ENCODE assay signal across 12 cellular contexts in genomic region chr16:89993971-89994370, GRCh38. TPM values are rescaled to one million over a fixed set of nuclear protein-coding genes. Genes with fewer than 3 reads are reported as not detected.
A peak's percentile ranks its signal among the peaks of the same experiment; 100 is the strongest.
DNase-seq lines count a peak whose midpoint lies in the region; ATAC-seq and TF ChIP-seq lines count a peak whose summit lies in the region.
"Had no signal": no experiment of that assay in that cellular context is flagged by ENCODE, and none has a peak within 500 bp of the region (broad histone marks: within the 10 kb centered on the region; RNA-seq: fewer than 3 reads in every experiment).

No MANE protein-coding gene starts in this region.

- 88 to 99% methylated on average over 6 to 7 of the region's 7 CpGs for WGBS in mesodermal cell (ENCODE audit: insufficient coverage in 2 of 2), 2 experiments
- WGBS in thyroid gland, 2 donors: 82 to 83% methylated on average over 7 of the region's 7 CpGs

- peaks cover 75% of the 10 kb centered on the region for H3K36me3 Mint-ChIP-seq in activated naive CD4-positive, alpha-beta T cell treated with anti-CD3 and anti-CD28 coated beads, Interleukin-2, amount 10 ng/mL, durations not matched to agents 7 days and 5 days
- H3K36me3 Mint-ChIP-seq in activated naive CD4-positive, alpha-beta T cell treated with anti-CD3 and anti-CD28 coated beads, Interleukin-2, amount 50 U/mL, for 72 hours: peaks cover 39 to 56% of the 10 kb centered on the region in 2 donors

- DNase-seq in activated naive CD4-positive, alpha-beta T cell treated with anti-CD3 and anti-CD28 coated beads, Interleukin-2, amount 10 ng/mL, durations not matched to agents 7 days and 5 days: no peak
- DNase-seq in activated naive CD4-positive, alpha-beta T cell treated with Interleukin-2 at 50 U/mL for 16 hours: no peak
- DNase-seq in activated naive CD4-positive, alpha-beta T cell treated with anti-CD3 and anti-CD28 coated beads, Interleukin-2, amount 50 U/mL, for 72 hours (ENCODE audit: low spot score in 2 of 2): no peak
- DNase-seq in thyroid gland: no peak
- no peak for DNase-seq in DMS79 (lab: John Stamatoyannopoulos, UW)
- DNase-seq in WERI-Rb-1: no peak
- DNase-seq: activated CD4-positive, alpha-beta T cell treated with anti-CD3 and anti-CD28 coated beads for 48 hours; kidney glomerular epithelial cell; NCI-H524 had no signal

- H3K4me3 ChIP-seq in mesodermal cell (ENCODE audit: extremely low read depth, insufficient read depth, low read length, poor library complexity, severe bottlenecking) (no peak overlapping the region), thyroid gland (replicated peaks in 1 of 3) (no peak overlapping the region), WERI-Rb-1 (ENCODE audit: low read depth, low read length) (no peak overlapping the region)
- H3K4me3 ChIP-seq: vagina had no signal

- peak overlapping the region; percentile 33 for H3K27ac Mint-ChIP-seq in activated naive CD4-positive, alpha-beta T cell treated with anti-CD3 and anti-CD28 coated beads, Interleukin-2, amount 10 ng/mL, durations not matched to agents 7 days and 5 days
- peak overlapping the region; percentile 93 to 98 for H3K27ac Mint-ChIP-seq in activated naive CD4-positive, alpha-beta T cell treated with anti-CD3 and anti-CD28 coated beads, Interleukin-2, amount 50 U/mL, for 72 hours

- intact Hi-C loops in thyroid gland (cut with DNase I): no loop called here

- H3K4me3 Mint-ChIP-seq in activated naive CD4-positive, alpha-beta T cell treated with anti-CD3 and anti-CD28 coated beads, Interleukin-2, amount 10 ng/mL, durations not matched to agents 7 days and 5 days: no peak overlapping the region

- H3K27ac ChIP-seq in mesodermal cell (ENCODE audit: low read depth, low read length, severe bottlenecking): peak overlapping the region; percentile 98
- peak overlapping the region; percentile 61 to 85 (median 67) for H3K27ac ChIP-seq in thyroid gland
- no peak overlapping the region for H3K27ac ChIP-seq in WERI-Rb-1
- H3K27ac ChIP-seq: vagina had no signal

- H3K4me1 Mint-ChIP-seq in activated naive CD4-positive, alpha-beta T cell treated with anti-CD3 and anti-CD28 coated beads, Interleukin-2, amount 10 ng/mL, durations not matched to agents 7 days and 5 days: no peaks in the 10 kb centered on the region

- no peak for TF ChIP-seq CTCF in thyroid gland (IDR thresholded peaks at IDR 0.05)
- TF ChIP-seq CTCF in WERI-Rb-1 (IDR thresholded peaks at IDR 0.05; ENCODE audit: low read depth, low read length): no peak

- no peak for TF ChIP-seq POLR2A in thyroid gland (IDR thresholded peaks at IDR 0.05)

- CTCF ChIA-PET in activated naive CD4-positive, alpha-beta T cell treated with anti-CD3 and anti-CD28 coated beads, Interleukin-2, amount 10 ng/mL, durations not matched to agents 7 days and 5 days (lab: Charles Lee): interaction anchor here (1.0 to 1.5 kb wide), 2 partner anchors 88 to 294 kb away, joined by 3 to 4 read pairs; no protein-coding TSS in a partner anchor

- H3K27me3 Mint-ChIP-seq in activated naive CD4-positive, alpha-beta T cell treated with anti-CD3 and anti-CD28 coated beads, Interleukin-2, amount 10 ng/mL, durations not matched to agents 7 days and 5 days: no peaks in the 10 kb centered on the region

- H3K9me3 ChIP-seq in mesodermal cell (ENCODE audit: control insufficient read depth, low read length) (peaks cover 56% of the 10 kb centered on the region), thyroid gland (no peaks in the 10 kb centered on the region), WERI-Rb-1 (ENCODE audit: severe bottlenecking) (no peaks in the 10 kb centered on the region)
- H3K9me3 ChIP-seq: vagina had no signal

- H3K4me1 ChIP-seq in mesodermal cell (ENCODE audit: control insufficient read depth, insufficient read depth, low read length, poor library complexity, severe bottlenecking) (no peaks in the 10 kb centered on the region), thyroid gland (peaks cover 0 to 4% of the 10 kb centered on the region in 2 donors)
- H3K4me1 ChIP-seq: vagina had no signal

- no peak for ATAC-seq in activated naive CD4-positive, alpha-beta T cell treated with anti-CD3 and anti-CD28 coated beads, Interleukin-2, amount 50 U/mL, for 72 hours
- no peak for ATAC-seq in HG02981 (IDR thresholded peaks at IDR 0.05; ENCODE audit: unreplicated experiment)

- peaks cover 81% of the 10 kb centered on the region for H3K36me3 ChIP-seq in mesodermal cell (ENCODE audit: control insufficient read depth, insufficient read depth, low read length)
- H3K36me3 ChIP-seq in thyroid gland: peaks cover 18 to 33% of the 10 kb centered on the region in 2 donors
- peaks cover 17% of the 10 kb centered on the region for H3K36me3 ChIP-seq in WERI-Rb-1

- H3K27me3 ChIP-seq in thyroid gland (no peaks in the 10 kb centered on the region), WERI-Rb-1 (ENCODE audit: insufficient read depth, low read depth, severe bottlenecking) (no peaks in the 10 kb centered on the region)
- H3K27me3 ChIP-seq: vagina had no signal

- peaks cover 23% of the 10 kb centered on the region for H3K9me3 Mint-ChIP-seq in activated naive CD4-positive, alpha-beta T cell treated with anti-CD3 and anti-CD28 coated beads, Interleukin-2, amount 10 ng/mL, durations not matched to agents 7 days and 5 days
- peaks cover 5 to 13% of the 10 kb centered on the region in 2 donors for H3K9me3 Mint-ChIP-seq in activated naive CD4-positive, alpha-beta T cell treated with anti-CD3 and anti-CD28 coated beads, Interleukin-2, amount 50 U/mL, for 72 hours

RNA-seq across cellular contexts. Expression of gene DBNDD1, which starts 25.3 kb away (rescaled TPM):
- 1 to 10 TPM in 1 of 2 donors, under 1 TPM in 1; 0.50 to 1.1 TPM for total RNA-seq in activated naive CD4-positive, alpha-beta T cell treated with anti-CD3 and anti-CD28 coated beads, Interleukin-2, amount 50 U/mL, for 72 hours
- polyA plus RNA-seq in mesodermal cell (2013, experiment 1 of 2): 8.8 TPM
- polyA plus RNA-seq in mesodermal cell (2013, experiment 2 of 2): 9.1 TPM
- 10 to 100 TPM in 2 of 4 donors, 1 to 10 TPM in 2; 7.4 to 12.8 (median 10.3) TPM for total RNA-seq in thyroid gland

RNA-seq across cellular contexts. Expression of gene DEF8, which starts 45.4 kb away (rescaled TPM):
- 10 to 100 TPM in 1 of 2 donors, 1 to 10 TPM in 1; 5.1 to 22.8 TPM for total RNA-seq in activated naive CD4-positive, alpha-beta T cell treated with anti-CD3 and anti-CD28 coated beads, Interleukin-2, amount 50 U/mL, for 72 hours
- 69.2 TPM for polyA plus RNA-seq in mesodermal cell (2013, experiment 1 of 2)
- polyA plus RNA-seq in mesodermal cell (2013, experiment 2 of 2): 62.5 TPM
- 10 to 100 TPM; 45.0 to 80.9 (median 72.1) TPM for total RNA-seq in thyroid gland
